Comparison of ENCODE assay signal across 22 cellular contexts in the genomic region with DNA sequence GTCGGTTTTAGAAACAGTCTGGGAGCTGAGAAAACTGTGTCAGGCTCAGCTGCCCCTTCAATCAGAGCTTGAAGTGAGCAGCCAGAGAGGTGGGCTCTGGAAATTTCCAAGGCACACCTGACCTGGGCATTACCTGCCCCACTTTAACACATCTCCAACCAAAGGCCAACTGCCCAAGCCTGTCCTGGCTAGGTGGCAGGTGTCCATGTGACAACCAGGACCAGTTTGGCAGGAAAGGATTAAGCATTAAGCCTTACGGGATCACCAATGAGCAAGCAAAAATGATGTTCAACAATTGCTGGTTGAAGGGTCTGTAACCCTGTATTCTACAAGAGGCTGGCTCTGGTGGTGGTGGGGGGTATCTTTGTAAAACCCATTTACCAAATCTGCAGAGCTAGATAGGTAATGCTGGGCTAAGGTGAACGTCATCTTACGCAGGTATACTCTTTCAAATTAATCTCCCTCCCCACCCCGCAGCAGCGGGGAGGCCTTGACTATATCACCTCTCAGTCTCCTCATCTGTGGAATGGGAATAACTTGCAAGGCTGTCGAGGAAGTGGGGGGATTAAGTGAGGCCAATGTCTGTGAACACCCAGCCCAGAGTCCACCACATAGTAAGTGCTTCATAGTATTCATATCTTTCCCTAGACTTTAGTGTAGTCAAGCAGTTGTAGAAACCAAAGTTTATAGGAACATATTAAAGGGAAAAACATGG.
"Had no signal": no experiment of that assay in that cellular context is flagged by ENCODE, and none has a peak within 500 bp of the region (broad histone marks: within the 10 kb centered on the region; RNA-seq: fewer than 3 reads in every experiment).

No MANE protein-coding gene starts in this region.

- ATAC-seq: activated CD4-positive, alpha-beta T cell treated with anti-CD3 and anti-CD28 coated beads for 36 hours; effector memory CD8-positive, alpha-beta T cell; natural killer cell had no signal

- H3K4me1 ChIP-seq: uterus had no signal

- H3K4me3 ChIP-seq: neural progenitor cell, right atrium auricular region, spleen, thoracic aorta, uterus had no signal

- H3K9me3 ChIP-seq: right atrium auricular region, spleen, thoracic aorta, uterus had no signal

- DNase-seq: activated CD4-positive, alpha-beta T cell treated with anti-CD3 and anti-CD28 coated beads for 36 hours; activated CD4-positive, alpha-beta T cell treated with anti-CD3 and anti-CD28 coated beads, Interleukin-2, amount 50 U/mL, for 4 hours; activated CD4-positive, CD25-positive, alpha-beta regulatory T cell; activated effector memory CD4-positive, alpha-beta T cell treated with Interleukin-2 at 50 U/mL for 16 hours; activated naive CD4-positive, alpha-beta T cell treated with anti-CD3 and anti-CD28 coated beads, Interleukin-2, amount 10 ng/mL, durations not matched to agents 7 days and 5 days; activated naive CD8-positive, alpha-beta T cell treated with anti-CD3 and anti-CD28 coated beads, Interleukin-2, amount 10 ng/mL, durations not matched to agents 7 days and 5 days; activated T-cell treated with anti-CD3 and anti-CD28 coated beads for 4 hours; brain microvascular endothelial cell; cortex of kidney; effector memory CD8-positive, alpha-beta T cell; foreskin fibroblast; hippocampal formation; natural killer cell; spleen; stimulated activated CD4-positive, alpha-beta T cell treated with anti-CD3 and anti-CD28 coated beads, Interleukin-2, amount 100 ng/mL, for 48 hours; trophoblast cell; uterus had no signal

- H3K27me3 ChIP-seq: neural progenitor cell, right atrium auricular region, uterus had no signal

- H3K9ac ChIP-seq: neural progenitor cell had no signal

- H3K27ac ChIP-seq: brain microvascular endothelial cell, neural progenitor cell, right atrium auricular region, spleen, thoracic aorta, uterus had no signal

- H2AFZ ChIP-seq: neural progenitor cell had no signal

- H3K4me2 ChIP-seq: neural progenitor cell had no signal

- H3K36me3 ChIP-seq: brain microvascular endothelial cell, neural progenitor cell, right atrium auricular region, spleen, thoracic aorta, uterus had no signal

- FAIRE-seq: astrocyte, keratinocyte had no signal
